In genomic region chr20:36491901-36492617, GRCh38 we compare ENCODE assay signal across 9 cellular contexts. TPM values are rescaled to one million over a fixed set of nuclear protein-coding genes. Genes with fewer than 3 reads are reported as not detected.
DNase-seq lines count a peak whose midpoint lies in the region; ATAC-seq and TF ChIP-seq lines count a peak whose summit lies in the region.
"Had no signal": no experiment of that assay in that cellular context is flagged by ENCODE, and none has a peak within 500 bp of the region (broad histone marks: within the 10 kb centered on the region; RNA-seq: fewer than 3 reads in every experiment).

No MANE protein-coding gene starts in this region.

- peak overlapping the region; percentile 68 for H3K27ac ChIP-seq in naive thymus-derived CD4-positive, alpha-beta T cell (ENCODE audit: low read depth, low read length)
- H3K27ac ChIP-seq in suprapubic skin: peak overlapping the region; percentile 71

- H3K9me3 ChIP-seq in naive thymus-derived CD4-positive, alpha-beta T cell (ENCODE audit: control insufficient read depth in 2 of 3, low read length in 3 of 3): no peaks in the 10 kb centered on the region
- no peaks in the 10 kb centered on the region for H3K9me3 ChIP-seq in suprapubic skin

- peak; percentile 63 for DNase-seq in T-helper 2 cell treated with Interferon-gamma antibody and Interleukin-4, amounts not matched to agents 5 μg/mL and 100 μg/mL, for 36 hours (ENCODE audit: low spot score)
- peak; percentile 47 for DNase-seq in astrocyte of the spinal cord (ENCODE audit: low read depth, low spot score)
- DNase-seq in naive thymus-derived CD4-positive, alpha-beta T cell: peak in 8 of 9 donors; percentile 36 to 70 (median 66)
- DNase-seq in suprapubic skin (ENCODE audit: low spot score in 2 of 2): peak in 1 of 2 donors; percentile 63

- peaks cover 22% of the 10 kb centered on the region for H3K4me1 Mint-ChIP-seq in T-helper 2 cell treated with Interferon-gamma antibody and Interleukin-4, amounts not matched to agents 5 μg/mL and 100 μg/mL, for 36 hours (ENCODE audit: low read depth)
- H3K4me1 Mint-ChIP-seq in naive thymus-derived CD4-positive, alpha-beta T cell: peaks cover 30 to 57% (median 48%) of the 10 kb centered on the region in 7 donors

- H3K4me1 ChIP-seq in naive thymus-derived CD4-positive, alpha-beta T cell (ENCODE audit: control insufficient read depth in 2 of 2, insufficient read depth in 2 of 2, low read length in 2 of 2): peaks cover 23 to 24% of the 10 kb centered on the region in 2 donors
- peaks cover 68% of the 10 kb centered on the region for H3K4me1 ChIP-seq in suprapubic skin

- CTCF ChIA-PET in naive thymus-derived CD4-positive, alpha-beta T cell (lab: Charles Lee): interaction anchor here (0.6 to 1.5 kb wide), 5 partner anchors 26 to 352 kb away, joined by 3 to 6 read pairs (median 4); no protein-coding TSS in a partner anchor

- intact Hi-C loops in naive thymus-derived CD4-positive, alpha-beta T cell (cut with micrococcal nuclease): loop anchor here (1.0 to 2.0 kb wide), 4 partner anchors 25 to 289 kb away; no protein-coding TSS in a partner anchor

- ATAC-seq in GM19452 (IDR thresholded peaks at IDR 0.05; ENCODE audit: unreplicated experiment) (peak; percentile 65), HG03354 (IDR thresholded peaks at IDR 0.05; ENCODE audit: poor library complexity, severe bottlenecking, unreplicated experiment) (no peak), HG02970 (IDR thresholded peaks at IDR 0.05; ENCODE audit: low FRiP score, unreplicated experiment) (no peak), GM21576 (IDR thresholded peaks at IDR 0.05; ENCODE audit: unreplicated experiment) (no peak)
- peak; percentile 91 for ATAC-seq in naive thymus-derived CD4-positive, alpha-beta T cell

- peaks cover 2% of the 10 kb centered on the region for H3K36me3 Mint-ChIP-seq in T-helper 2 cell treated with Interferon-gamma antibody and Interleukin-4, amounts not matched to agents 5 μg/mL and 100 μg/mL, for 36 hours (ENCODE audit: low read depth)
- peaks cover 0 to 4% (median 0%) of the 10 kb centered on the region in 5 donors for H3K36me3 Mint-ChIP-seq in naive thymus-derived CD4-positive, alpha-beta T cell

- in situ Hi-C loops in astrocyte of the spinal cord (cut with HindIII; ENCODE audit: low sequenced_read_pairs): no loop called here

- H3K27me3 ChIP-seq in naive thymus-derived CD4-positive, alpha-beta T cell (ENCODE audit: control insufficient read depth in 2 of 2, insufficient read depth in 2 of 2, low read length in 2 of 2): no peaks in the 10 kb centered on the region
- no peaks in the 10 kb centered on the region for H3K27me3 ChIP-seq in suprapubic skin

- TF ChIP-seq CTCF in astrocyte of the spinal cord (IDR thresholded peaks at IDR 0.05; ENCODE audit: low read depth, low read length) (no peak), suprapubic skin (IDR thresholded peaks at IDR 0.05) (no peak)

- no peaks in the 10 kb centered on the region for H3K9me3 Mint-ChIP-seq in T-helper 2 cell treated with Interferon-gamma antibody and Interleukin-4, amounts not matched to agents 5 μg/mL and 100 μg/mL, for 36 hours
- no peaks in the 10 kb centered on the region for H3K9me3 Mint-ChIP-seq in naive thymus-derived CD4-positive, alpha-beta T cell
- H3K9me3 Mint-ChIP-seq: neural crest cell had no signal

- 26% methylated on average over 8 of the region's 8 CpGs for WGBS in suprapubic skin

- POLR2A ChIA-PET in naive thymus-derived CD4-positive, alpha-beta T cell (lab: Charles Lee): interaction anchor here (0.6 to 1.7 kb wide), 6 partner anchors 20 to 104 kb away, joined by 3 to 5 read pairs (median 3); partner anchors contain the start of gene TGIF2

- peak overlapping the region; percentile 90 for H3K27ac Mint-ChIP-seq in T-helper 2 cell treated with Interferon-gamma antibody and Interleukin-4, amounts not matched to agents 5 μg/mL and 100 μg/mL, for 36 hours
- peak overlapping the region; percentile 67 to 96 (median 89) for H3K27ac Mint-ChIP-seq in naive thymus-derived CD4-positive, alpha-beta T cell

- H3K4me3 ChIP-seq in astrocyte of the spinal cord (ENCODE audit: low read depth, low read length) (no peak overlapping the region), suprapubic skin (no peak overlapping the region)
- peak overlapping the region; percentile 33 for H3K4me3 ChIP-seq in naive thymus-derived CD4-positive, alpha-beta T cell (ENCODE audit: low read length)

- peak overlapping the region; percentile 66 for H3K4me3 Mint-ChIP-seq in T-helper 2 cell treated with Interferon-gamma antibody and Interleukin-4, amounts not matched to agents 5 μg/mL and 100 μg/mL, for 36 hours
- H3K4me3 Mint-ChIP-seq in naive thymus-derived CD4-positive, alpha-beta T cell: peak overlapping the region; percentile 56 to 78 (median 66)
- H3K4me3 Mint-ChIP-seq: neural crest cell had no signal

- no peaks in the 10 kb centered on the region for H3K27me3 Mint-ChIP-seq in T-helper 2 cell treated with Interferon-gamma antibody and Interleukin-4, amounts not matched to agents 5 μg/mL and 100 μg/mL, for 36 hours (ENCODE audit: low read depth)
- H3K27me3 Mint-ChIP-seq in naive thymus-derived CD4-positive, alpha-beta T cell: no peaks in the 10 kb centered on the region

- no peak for TF ChIP-seq EP300 in suprapubic skin (IDR thresholded peaks at IDR 0.05)

- H3K36me3 ChIP-seq in naive thymus-derived CD4-positive, alpha-beta T cell (ENCODE audit: control insufficient read depth in 2 of 3, insufficient read depth in 3 of 3, low read length in 3 of 3): peaks cover 0 to 8% (median 2%) of the 10 kb centered on the region in 3 experiments
- peaks cover 12% of the 10 kb centered on the region for H3K36me3 ChIP-seq in suprapubic skin

- TF ChIP-seq POLR2A in suprapubic skin (IDR thresholded peaks at IDR 0.05): no peak

RNA-seq across cellular contexts. Expression of gene MYL9, which starts 49.3 kb away (rescaled TPM):
- 1 to 10 TPM in 1 of 5 experiments, under 1 TPM in 2, not detected in 2; 0.29 to 2.4 (median 0.29) TPM for total RNA-seq in naive thymus-derived CD4-positive, alpha-beta T cell
- not detected for polyA plus RNA-seq in naive thymus-derived CD4-positive, alpha-beta T cell
- 10 to 100 TPM; 29.4 to 34.0 (median 30.7) TPM for total RNA-seq in suprapubic skin

Comparison
In these comparisons a context has a peak if more than half of its experiments do, and no peak if none do; other contexts are left out.
1. ATAC-seq: peak in GM19452 (single experiment) and naive thymus-derived CD4-positive, alpha-beta T cell (single experiment); none in HG03354 (single experiment), HG02970 (single experiment) and GM21576 (single experiment).
2. RNA of gene MYL9, which starts 49.3 kb away (total RNA-seq): 29.4 to 34.0 TPM in suprapubic skin; 0.29 to 2.4 TPM in naive thymus-derived CD4-positive, alpha-beta T cell; every median in the first group is over 4 times any median in the second.